Comparison of ENCODE assay signal across 8 cellular contexts in the genomic region with DNA sequence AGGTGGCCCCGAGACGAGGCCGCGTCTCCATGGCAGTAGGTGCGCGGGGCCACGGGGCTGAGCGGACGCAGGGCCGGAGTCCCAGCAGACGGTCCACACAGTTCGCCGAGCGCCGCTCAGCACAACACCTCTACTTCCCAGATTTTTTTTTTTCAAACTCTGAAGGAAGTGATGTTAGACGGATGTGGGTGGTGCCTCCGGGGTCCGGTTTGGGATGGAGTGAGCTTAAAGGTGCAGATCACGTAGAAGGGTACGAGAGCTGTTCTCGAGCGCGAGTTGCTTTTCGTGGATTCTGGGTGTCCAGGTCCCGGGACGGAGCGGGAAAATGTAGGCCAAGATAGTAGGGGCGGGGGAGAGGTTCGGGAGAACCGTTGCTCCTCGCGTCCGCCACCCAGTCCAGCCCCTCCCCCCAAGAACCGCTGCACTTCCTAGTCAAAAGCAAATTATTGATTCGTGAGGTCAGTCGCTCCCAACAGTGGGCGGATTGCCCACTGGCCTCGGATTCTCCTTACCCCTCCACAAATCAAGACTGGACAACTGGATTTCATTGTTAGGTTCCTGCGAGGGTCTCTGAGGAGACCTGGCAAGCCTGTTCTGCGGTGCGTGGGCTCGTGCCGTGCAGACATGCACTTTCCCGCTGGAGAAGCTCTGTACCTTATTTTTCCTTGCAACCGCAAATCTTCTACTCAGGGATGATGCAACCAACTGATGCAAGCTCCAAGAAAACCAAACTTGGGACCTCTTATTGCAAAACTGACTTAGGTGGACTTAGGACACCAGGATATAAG. TPM values are rescaled to one million over a fixed set of nuclear protein-coding genes. Genes with fewer than 3 reads are reported as not detected.
A peak's percentile ranks its signal among the peaks of the same experiment; 100 is the strongest.
DNase-seq lines count a peak whose midpoint lies in the region; ATAC-seq and TF ChIP-seq lines count a peak whose summit lies in the region.

A gene (minus strand): TSS at position 126 of the 788 bp plus-strand sequence. CDS start 95 bp downstream, at position 31.

- peak within 1 kb of the TSS; percentile 94 for H3K9ac ChIP-seq in GM23248

- H3F3A ChIP-seq in GM23248 (ENCODE audit: insufficient read depth) = peaks cover 44% of the 10 kb centered on the region; the same call in 1 of the 2 replicates

- peak within 1 kb of the TSS; percentile 94 for H3K27ac Mint-ChIP-seq in activated T-helper 2 cell treated with anti-CD3 and anti-CD28 coated beads, Interferon-gamma antibody, Interleukin-2, Interleukin-4, amounts not matched to agents 10 μg/mL and 5 μg/mL and 100 μg/mL, durations not matched to agents 14 hours and 24 hours and 36 hours
- H3K27ac Mint-ChIP-seq in naive thymus-derived CD4-positive, alpha-beta T cell = peak within 1 kb of the TSS; percentile 91 to 99 (median 95)

- H3K36me3 ChIP-seq in GM23248 (ENCODE audit: low read depth) (peaks cover 7% of the 10 kb centered on the region), RWPE2 (ENCODE audit: low read depth) (peaks cover 30% of the 10 kb centered on the region)
- peaks cover 0 to 17% (median 0%) of the 10 kb centered on the region in 3 experiments for H3K36me3 ChIP-seq in naive thymus-derived CD4-positive, alpha-beta T cell (ENCODE audit: control insufficient read depth in 2 of 3, insufficient read depth in 3 of 3, low read length in 3 of 3)

- 0 to 1% methylated on average over 45 of the region's 45 CpGs for WGBS in GM23248 (ENCODE audit: low coverage in 1 of 2, low lambda C conversion rate in 2 of 2, missing lambda C conversion rate in 2 of 2), 2 experiments

- POLR2A ChIA-PET in naive thymus-derived CD4-positive, alpha-beta T cell (lab: Charles Lee) = interaction anchor here (0.6 to 3.8 kb wide), 3 partner anchors 22 to 276 kb away, joined by 4 to 43 read pairs (median 4); a partner anchor contains a TSS

- peak within 1 kb of the TSS; percentile 97 for H3K4me3 Mint-ChIP-seq in activated T-helper 2 cell treated with anti-CD3 and anti-CD28 coated beads, Interferon-gamma antibody, Interleukin-2, Interleukin-4, amounts not matched to agents 10 μg/mL and 5 μg/mL and 100 μg/mL, durations not matched to agents 14 hours and 24 hours and 36 hours (ENCODE audit: low read depth)
- H3K4me3 Mint-ChIP-seq in naive thymus-derived CD4-positive, alpha-beta T cell = peak within 1 kb of the TSS; percentile 93 to 100 (median 98)

- no peaks in the 10 kb centered on the region for H3K9me2 ChIP-seq in GM23248 (ENCODE audit: insufficient read depth)

- H3K4me1 ChIP-seq in GM23248 (ENCODE audit: insufficient read depth) (peaks cover 44% of the 10 kb centered on the region), RWPE2 (ENCODE audit: insufficient read depth, poor library complexity, severe bottlenecking) (peaks cover 31% of the 10 kb centered on the region)
- H3K4me1 ChIP-seq in naive thymus-derived CD4-positive, alpha-beta T cell (ENCODE audit: control insufficient read depth in 2 of 2, insufficient read depth in 2 of 2, low read length in 2 of 2) = peaks cover 19 to 24% of the 10 kb centered on the region in 2 donors

- peaks cover 32% of the 10 kb centered on the region for H3K36me3 Mint-ChIP-seq in activated T-helper 2 cell treated with anti-CD3 and anti-CD28 coated beads, Interferon-gamma antibody, Interleukin-2, Interleukin-4, amounts not matched to agents 10 μg/mL and 5 μg/mL and 100 μg/mL, durations not matched to agents 14 hours and 24 hours and 36 hours (ENCODE audit: low read depth)
- peaks cover 4 to 13% (median 7%) of the 10 kb centered on the region in 5 donors for H3K36me3 Mint-ChIP-seq in naive thymus-derived CD4-positive, alpha-beta T cell

- intact Hi-C loops in activated T-helper 2 cell treated with anti-CD3 and anti-CD28 coated beads, Interferon-gamma antibody, Interleukin-2, Interleukin-4, amounts not matched to agents 10 μg/mL and 5 μg/mL and 100 μg/mL, durations not matched to agents 14 hours and 24 hours and 36 hours (cut with micrococcal nuclease) = loop anchor here (1.0 to 10.0 kb wide), 6 partner anchors 22 to 1997 kb away; a partner anchor contains a TSS
- intact Hi-C loops in naive thymus-derived CD4-positive, alpha-beta T cell (cut with micrococcal nuclease) = loop anchor here (1.0 to 10.0 kb wide), 14 partner anchors 177 to 1997 kb away; a partner anchor contains a TSS

- H3K9me3 ChIP-seq in GM23248 (ENCODE audit: low read depth) (no peaks in the 10 kb centered on the region), RWPE2 (ENCODE audit: severe bottlenecking) (no peaks in the 10 kb centered on the region)
- H3K9me3 ChIP-seq in naive thymus-derived CD4-positive, alpha-beta T cell (ENCODE audit: control insufficient read depth in 2 of 3, low read length in 3 of 3) = no peaks in the 10 kb centered on the region

- CTCF ChIA-PET in naive thymus-derived CD4-positive, alpha-beta T cell (lab: Charles Lee) = no interaction called here

- H2AFZ ChIP-seq in GM23248 = peak within 1 kb of the TSS; percentile 85

- H4K20me1 ChIP-seq in GM23248 (ENCODE audit: insufficient read depth) = no peaks in the 10 kb centered on the region; the same call in 1 of the 2 replicates

- H3K27ac ChIP-seq in GM23248 (peak within 1 kb of the TSS; percentile 90), RWPE2 (ENCODE audit: poor library complexity, severe bottlenecking) (peak within 1 kb of the TSS; percentile 81)
- H3K27ac ChIP-seq in naive thymus-derived CD4-positive, alpha-beta T cell (ENCODE audit: low read depth, low read length) = peak within 1 kb of the TSS; percentile 87

- peak within 1 kb of the TSS; percentile 97 for H3K4me3 ChIP-seq in GM23248
- peak within 1 kb of the TSS; percentile 96 for H3K4me3 ChIP-seq in RWPE2 (ENCODE audit: severe bottlenecking)
- peak within 1 kb of the TSS; percentile 94 for H3K4me3 ChIP-seq in fibroblast of mammary gland (ENCODE audit: control insufficient read depth, low read depth, low read length)
- peak within 1 kb of the TSS; percentile 92 for H3K4me3 ChIP-seq in naive thymus-derived CD4-positive, alpha-beta T cell (ENCODE audit: low read length)

- ATAC-seq in RWPE2 (ENCODE audit: low read depth) = peak; percentile 74
- ATAC-seq in naive thymus-derived CD4-positive, alpha-beta T cell = peak; percentile 45
- ATAC-seq in stimulated activated naive CD8-positive, alpha-beta T cell treated with anti-CD3 and anti-CD28 coated beads, Interleukin-15, Interleukin-2, amounts not matched to agents 100 U/mL and 50 U/mL, for 24 hours = peak; percentile 67

- no peak for TF ChIP-seq CTCF in RWPE2 (IDR thresholded peaks at IDR 0.05; ENCODE audit: poor library complexity, severe bottlenecking)
- no peak for TF ChIP-seq CTCF in fibroblast of mammary gland (conservative IDR thresholded peaks at IDR 0.05; ENCODE audit: control insufficient read depth, insufficient read depth, low read depth, low read length)

- H3K4me2 ChIP-seq in GM23248 (ENCODE audit: unreplicated experiment) = peak within 1 kb of the TSS; percentile 86

- peaks cover 89% of the 10 kb centered on the region for H3K79me2 ChIP-seq in GM23248 (ENCODE audit: insufficient read depth)

- no peaks in the 10 kb centered on the region for H3K27me3 Mint-ChIP-seq in activated T-helper 2 cell treated with anti-CD3 and anti-CD28 coated beads, Interferon-gamma antibody, Interleukin-2, Interleukin-4, amounts not matched to agents 10 μg/mL and 5 μg/mL and 100 μg/mL, durations not matched to agents 14 hours and 24 hours and 36 hours (ENCODE audit: low read depth)
- no peaks in the 10 kb centered on the region for H3K27me3 Mint-ChIP-seq in naive thymus-derived CD4-positive, alpha-beta T cell

- H3K27me3 ChIP-seq in GM23248 (replicated peaks; ENCODE audit: insufficient read depth) (no peaks in the 10 kb centered on the region), RWPE2 (ENCODE audit: insufficient read depth, poor library complexity, severe bottlenecking) (no peaks in the 10 kb centered on the region)
- no peaks in the 10 kb centered on the region for H3K27me3 ChIP-seq in naive thymus-derived CD4-positive, alpha-beta T cell (ENCODE audit: control insufficient read depth in 2 of 2, insufficient read depth in 2 of 2, low read length in 2 of 2)

- H3K4me1 Mint-ChIP-seq in activated T-helper 2 cell treated with anti-CD3 and anti-CD28 coated beads, Interferon-gamma antibody, Interleukin-2, Interleukin-4, amounts not matched to agents 10 μg/mL and 5 μg/mL and 100 μg/mL, durations not matched to agents 14 hours and 24 hours and 36 hours (ENCODE audit: low read depth) = peaks cover 41% of the 10 kb centered on the region
- H3K4me1 Mint-ChIP-seq in naive thymus-derived CD4-positive, alpha-beta T cell = peaks cover 42 to 80% (median 64%) of the 10 kb centered on the region in 7 donors

- in situ Hi-C loops in GM23248 (cut with MboI) = no loop called here

- DNase-seq in DMS79 (lab: John Stamatoyannopoulos, UW) (peak; percentile 88), GM23248 (peak; percentile 95), LoVo (ENCODE audit: low spot score) (peak; percentile 92), RWPE2 (ENCODE audit: low spot score) (peak; percentile 90), fibroblast of mammary gland (ENCODE audit: low read depth) (peak; percentile 90)
- DNase-seq in activated T-helper 2 cell treated with anti-CD3 and anti-CD28 coated beads, Interferon-gamma antibody, Interleukin-2, Interleukin-4, amounts not matched to agents 10 μg/mL and 5 μg/mL and 100 μg/mL, durations not matched to agents 14 hours and 24 hours and 36 hours (ENCODE audit: low spot score) = peak; percentile 72
- peak; percentile 13 to 74 (median 60) for DNase-seq in naive thymus-derived CD4-positive, alpha-beta T cell
- DNase-seq in stimulated activated naive CD8-positive, alpha-beta T cell treated with anti-CD3 and anti-CD28 coated beads, Interleukin-15, Interleukin-2, amounts not matched to agents 100 U/mL and 50 U/mL, for 24 hours = peak; percentile 71

- no peaks in the 10 kb centered on the region for H3K9me3 Mint-ChIP-seq in activated T-helper 2 cell treated with anti-CD3 and anti-CD28 coated beads, Interferon-gamma antibody, Interleukin-2, Interleukin-4, amounts not matched to agents 10 μg/mL and 5 μg/mL and 100 μg/mL, durations not matched to agents 14 hours and 24 hours and 36 hours
- H3K9me3 Mint-ChIP-seq in naive thymus-derived CD4-positive, alpha-beta T cell = peaks cover 0 to 2% (median 0%) of the 10 kb centered on the region in 11 donors

RNA-seq across cellular contexts. Expression of the gene that starts here (rescaled TPM):
- 59.3 and 64.9 TPM in 2 replicates for total RNA-seq in GM23248 (2014; rRNA removed; shearing (Covaris generic))
- 85.9 and 88.3 TPM in 2 replicates for polyA plus RNA-seq in GM23248 (2016; fragmentation: Nextera tagmentation; extraction: Ambion mirVana)
- 43.1 and 44.9 TPM in 2 replicates for total RNA-seq in activated T-helper 2 cell treated with anti-CD3 and anti-CD28 coated beads, Interferon-gamma antibody, Interleukin-2, Interleukin-4, amounts not matched to agents 10 μg/mL and 5 μg/mL and 100 μg/mL, durations not matched to agents 14 hours and 24 hours and 36 hours
- 10 to 100 TPM; 27.2 to 43.7 (median 28.5) TPM for total RNA-seq in naive thymus-derived CD4-positive, alpha-beta T cell
- polyA plus RNA-seq in naive thymus-derived CD4-positive, alpha-beta T cell = 10 to 100 TPM; 61.9 to 83.8 TPM

Comparison
In these comparisons a context has a peak if more than half of its experiments do, and no peak if none do; other contexts are left out.
1. Peak in every context shown above with its lines: DNase-seq, ATAC-seq, H3K4me3 ChIP-seq and H3K27ac ChIP-seq.